In the genomic region with DNA sequence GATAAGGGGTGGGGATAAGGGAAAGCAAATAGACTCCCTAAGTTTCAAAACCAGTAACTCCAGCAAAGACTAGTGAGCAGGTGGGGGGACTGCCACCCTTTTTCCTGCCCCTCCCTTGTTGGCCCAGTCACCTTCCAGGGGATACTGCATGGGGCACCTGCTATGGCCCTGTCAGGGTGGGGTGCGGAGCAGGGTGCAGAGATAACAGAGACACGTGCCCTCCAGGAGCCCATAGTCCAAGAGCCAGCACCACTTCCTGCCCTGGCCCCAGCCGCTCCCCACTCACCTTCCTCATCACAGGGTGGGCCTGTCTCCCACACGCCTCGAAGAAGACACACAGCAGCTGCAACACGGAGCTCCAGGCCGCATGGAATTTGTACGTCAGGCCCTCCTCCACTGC, we compare ENCODE assay signal across 18 cellular contexts. TPM values are rescaled to one million over a fixed set of nuclear protein-coding genes. Genes with fewer than 3 reads are reported as not detected.
DNase-seq lines count a peak whose midpoint lies in the region; ATAC-seq and TF ChIP-seq lines count a peak whose summit lies in the region.
"Had no signal": no experiment of that assay in that cellular context is flagged by ENCODE, and none has a peak within 500 bp of the region (broad histone marks: within the 10 kb centered on the region; RNA-seq: fewer than 3 reads in every experiment).

No MANE protein-coding gene starts in this region.

- H2BK5ac ChIP-seq in neuronal stem cell (ENCODE audit: low read length): no peak overlapping the region

- TF ChIP-seq CTCF in natural killer cell (IDR thresholded peaks at IDR 0.05) (no peak), hepatocyte (IDR thresholded peaks at IDR 0.05; ENCODE audit: poor library complexity) (no peak)

- H3K9me3 Mint-ChIP-seq in natural killer cell treated with Interleukin-12 subunit alpha and Interleukin-12 subunit beta and Interleukin-15 and Interleukin-18, amount 100 ng/mL, for 72 hours: no peaks in the 10 kb centered on the region
- H3K9me3 Mint-ChIP-seq in natural killer cell: no peaks in the 10 kb centered on the region
- H3K9me3 Mint-ChIP-seq: CD4-positive, alpha-beta T cell had no signal

- no peak overlapping the region for H3K14ac ChIP-seq in neuronal stem cell (ENCODE audit: low read length)

- DNase-seq in natural killer cell treated with Interleukin-12 subunit alpha and Interleukin-12 subunit beta and Interleukin-15 and Interleukin-18, amount 100 ng/mL, for 72 hours (ENCODE audit: low spot score): peak; percentile 41
- DNase-seq in natural killer cell (no peak), hepatocyte (ENCODE audit: low spot score) (peak; percentile 18), neuronal stem cell (ENCODE audit: low spot score) (no peak), cerebellar cortex (ENCODE audit: low spot score) (no peak), left cardiac atrium (no peak), DMS114 treated with DMSO at 0.1 percent for 48 hours (lab: John Stamatoyannopoulos, UW; ENCODE audit: unreplicated experiment) (no peak)
- DNase-seq: CD4-positive, alpha-beta T cell; DMS53; IMR-90; MM.1S; NCI-H2029; NCI-H446 treated with DMSO at 0.1 percent for 48 hours; NCI-H526; SHP77 had no signal

- H2AK5ac ChIP-seq in neuronal stem cell (ENCODE audit: low read depth, low read length): no peak overlapping the region

- H2AFZ ChIP-seq in hepatocyte (no peak overlapping the region), neuronal stem cell (ENCODE audit: low read length) (no peak overlapping the region)

- peaks cover 2% of the 10 kb centered on the region for H3K79me1 ChIP-seq in neuronal stem cell (ENCODE audit: low read depth, low read length)

- no peak overlapping the region for H4K91ac ChIP-seq in neuronal stem cell (ENCODE audit: low read depth, low read length, poor library complexity)

- no peaks in the 10 kb centered on the region for H3K9me3 ChIP-seq in hepatocyte (ENCODE audit: low read depth)
- H3K9me3 ChIP-seq in neuronal stem cell (replicated peaks in 1 of 2; ENCODE audit: control insufficient read depth in 2 of 2, insufficient read depth in 1 of 2, low read depth in 1 of 2, low read length in 2 of 2): peaks cover 0 to 2% of the 10 kb centered on the region in 2 donors
- H3K9me3 ChIP-seq: BLaER1 had no signal

- no peaks in the 10 kb centered on the region for H3K36me3 ChIP-seq in hepatocyte (replicated peaks; ENCODE audit: insufficient read depth, low read depth)
- peaks cover 29 to 77% of the 10 kb centered on the region in 2 donors for H3K36me3 ChIP-seq in neuronal stem cell (replicated peaks in 1 of 2; ENCODE audit: control insufficient read depth in 2 of 2, insufficient read depth in 2 of 2, low read length in 2 of 2)

- H3K36me3 Mint-ChIP-seq in natural killer cell treated with Interleukin-12 subunit alpha and Interleukin-12 subunit beta and Interleukin-15 and Interleukin-18, amount 100 ng/mL, for 72 hours: no peaks in the 10 kb centered on the region
- H3K36me3 Mint-ChIP-seq in natural killer cell: no peaks in the 10 kb centered on the region

- H2BK12ac ChIP-seq in neuronal stem cell (ENCODE audit: low read length): no peak overlapping the region

- ATAC-seq in natural killer cell treated with Interleukin-12 subunit alpha and Interleukin-12 subunit beta and Interleukin-15 and Interleukin-18, amount 100 ng/mL, for 72 hours: no peak
- ATAC-seq in natural killer cell: no peak
- no peak for ATAC-seq in left cardiac atrium
- ATAC-seq: HCT116 had no signal

- H2BK120ac ChIP-seq in neuronal stem cell (ENCODE audit: low read depth, low read length): no peak overlapping the region

- no peak overlapping the region for H3K4me3 ChIP-seq in hepatocyte
- no peak overlapping the region for H3K4me3 ChIP-seq in neuronal stem cell (ENCODE audit: low read length in 2 of 2)
- H3K4me3 ChIP-seq: BLaER1 had no signal

- H3K4ac ChIP-seq in neuronal stem cell (ENCODE audit: low read length): no peak overlapping the region

- H3K18ac ChIP-seq in neuronal stem cell (ENCODE audit: low read length): peak overlapping the region; percentile 48

- H3K4me3 Mint-ChIP-seq in natural killer cell treated with Interleukin-12 subunit alpha and Interleukin-12 subunit beta and Interleukin-15 and Interleukin-18, amount 100 ng/mL, for 72 hours: no peak overlapping the region
- H3K4me3 Mint-ChIP-seq in natural killer cell: no peak overlapping the region
- H3K4me3 Mint-ChIP-seq: CD4-positive, alpha-beta T cell had no signal

- intact Hi-C loops in natural killer cell (cut with micrococcal nuclease): no loop called here
- intact Hi-C loops in left cardiac atrium (cut with DNase I): no loop called here

- H3K9me2 ChIP-seq in hepatocyte (replicated peaks; ENCODE audit: insufficient read depth): no peaks in the 10 kb centered on the region

- no peaks in the 10 kb centered on the region for H4K20me1 ChIP-seq in hepatocyte (ENCODE audit: insufficient read depth, poor library complexity, severe bottlenecking)
- H4K20me1 ChIP-seq: BLaER1 had no signal

- H3K27ac Mint-ChIP-seq in natural killer cell treated with Interleukin-12 subunit alpha and Interleukin-12 subunit beta and Interleukin-15 and Interleukin-18, amount 100 ng/mL, for 72 hours: no peak overlapping the region
- H3K27ac Mint-ChIP-seq in natural killer cell: no peak overlapping the region
- H3K27ac Mint-ChIP-seq: CD4-positive, alpha-beta T cell had no signal

- 92% methylated on average over 8 of the region's 8 CpGs for WGBS in hepatocyte (ENCODE audit: low lambda C conversion rate, missing lambda C conversion rate)
- no CpG with 5 or more reads among the region's 8 CpGs for WGBS in neuronal stem cell (ENCODE audit: extremely low coverage in 2 of 2, insufficient read length in 2 of 2, insufficient replicate concordance in 1 of 2), 2 donors

- H4K8ac ChIP-seq in neuronal stem cell (ENCODE audit: low read depth, low read length): no peak overlapping the region

- peak overlapping the region; percentile 80 for H3K23ac ChIP-seq in neuronal stem cell (ENCODE audit: low read depth, low read length, poor library complexity)

- no peak overlapping the region for H2BK15ac ChIP-seq in neuronal stem cell (ENCODE audit: low read length)

- peaks cover 0 to 3% of the 10 kb centered on the region in 2 donors for H3K4me1 Mint-ChIP-seq in natural killer cell treated with Interleukin-12 subunit alpha and Interleukin-12 subunit beta and Interleukin-15 and Interleukin-18, amount 100 ng/mL, for 72 hours (ENCODE audit: low read depth in 2 of 2)
- no peaks in the 10 kb centered on the region for H3K4me1 Mint-ChIP-seq in natural killer cell

- no peaks in the 10 kb centered on the region for H3K27me3 ChIP-seq in hepatocyte
- no peaks in the 10 kb centered on the region for H3K27me3 ChIP-seq in neuronal stem cell (ENCODE audit: control insufficient read depth in 3 of 3, insufficient read depth in 3 of 3, low read depth in 1 of 3, low read length in 3 of 3)
- H3K27me3 ChIP-seq: BLaER1 had no signal

- no peaks in the 10 kb centered on the region for H3K79me2 ChIP-seq in hepatocyte

- H3K27me3 Mint-ChIP-seq in natural killer cell treated with Interleukin-12 subunit alpha and Interleukin-12 subunit beta and Interleukin-15 and Interleukin-18, amount 100 ng/mL, for 72 hours: no peaks in the 10 kb centered on the region
- H3K27me3 Mint-ChIP-seq in natural killer cell (ENCODE audit: low read depth in 2 of 2): no peaks in the 10 kb centered on the region
- H3K27me3 Mint-ChIP-seq: CD4-positive, alpha-beta T cell had no signal

- no peak overlapping the region for H3K27ac ChIP-seq in hepatocyte
- no peak overlapping the region for H3K27ac ChIP-seq in neuronal stem cell (replicated peaks; ENCODE audit: low read length)
- H3K27ac ChIP-seq: BLaER1, KMS-11 had no signal

- H3K4me1 ChIP-seq in hepatocyte (ENCODE audit: insufficient read depth) (no peaks in the 10 kb centered on the region), neuronal stem cell (ENCODE audit: control insufficient read depth in 2 of 2, insufficient read depth in 1 of 2, low read depth in 1 of 2, low read length in 2 of 2) (no peaks in the 10 kb centered on the region)
- H3K4me1 ChIP-seq: BLaER1 had no signal

- no peak overlapping the region for H3K4me2 ChIP-seq in hepatocyte
- H3K4me2 ChIP-seq in neuronal stem cell (ENCODE audit: insufficient read depth, low read length, poor library complexity, severe bottlenecking): no peak overlapping the region
- H3K4me2 ChIP-seq: BLaER1, KMS-11 had no signal

- H3K9ac ChIP-seq in neuronal stem cell (ENCODE audit: low read depth, low read length, poor library complexity): no peak overlapping the region
- H3K9ac ChIP-seq: KMS-11 had no signal

RNA-seq across cellular contexts. Expression of a gene that starts 20.6 kb away (rescaled TPM):
- total RNA-seq in natural killer cell treated with Interleukin-12 subunit alpha and Interleukin-12 subunit beta and Interleukin-15 and Interleukin-18, amount 100 ng/mL, for 72 hours: 100 to 1,000 TPM in 1 of 2 donors, 10 to 100 TPM in 1; 40.1 to 100 TPM
- total RNA-seq in natural killer cell: 100 to 1,000 TPM in 1 of 3 donors, 10 to 100 TPM in 2; 60.1 to 234 (median 79.2) TPM
- total RNA-seq in hepatocyte: 8.5 and 10.6 TPM in 2 replicates
- polyA plus RNA-seq in hepatocyte: 19.6 and 20.6 TPM in 2 replicates
- polyA plus RNA-seq in neuronal stem cell (2013, experiment 1 of 2): 10.3 TPM
- polyA plus RNA-seq in neuronal stem cell (2013, experiment 2 of 2): 9.5 TPM
- total RNA-seq in left cardiac atrium: 10 to 100 TPM in 1 of 2 donors, 1 to 10 TPM in 1; 7.6 to 27.2 TPM

RNA-seq across cellular contexts. Expression of a gene that starts 45.5 kb away (rescaled TPM):
- total RNA-seq in natural killer cell treated with Interleukin-12 subunit alpha and Interleukin-12 subunit beta and Interleukin-15 and Interleukin-18, amount 100 ng/mL, for 72 hours: 100 to 1,000 TPM; 546 to 554 TPM
- 100 to 1,000 TPM in 1 of 3 donors, 10 to 100 TPM in 2; 92.6 to 104 (median 96.0) TPM for total RNA-seq in natural killer cell
- total RNA-seq in hepatocyte: 204 and 214 TPM in 2 replicates
- polyA plus RNA-seq in hepatocyte: 239 and 254 TPM in 2 replicates
- polyA plus RNA-seq in neuronal stem cell (2013, experiment 1 of 2): 252 TPM
- 248 TPM for polyA plus RNA-seq in neuronal stem cell (2013, experiment 2 of 2)
- total RNA-seq in left cardiac atrium: 100 to 1,000 TPM; 258 to 344 TPM

RNA-seq across cellular contexts. Expression of a gene that starts 46.0 kb away (rescaled TPM):
- total RNA-seq in natural killer cell treated with Interleukin-12 subunit alpha and Interleukin-12 subunit beta and Interleukin-15 and Interleukin-18, amount 100 ng/mL, for 72 hours: 1 to 10 TPM; 7.1 to 8.7 TPM
- total RNA-seq in natural killer cell (10 to 100 TPM; 18.7 to 23.4 (median 22.2) TPM), hepatocyte (23.4 and 27.4 TPM in 2 replicates), left cardiac atrium (1 to 10 TPM; 4.9 to 7.6 TPM)
- polyA plus RNA-seq in hepatocyte: 29.4 and 30.4 TPM in 2 replicates
- 6.9 TPM for polyA plus RNA-seq in neuronal stem cell (2013, experiment 1 of 2)
- 7.3 TPM for polyA plus RNA-seq in neuronal stem cell (2013, experiment 2 of 2)

Comparison
In these comparisons a context has a peak if more than half of its experiments do, and no peak if none do; other contexts are left out.
1. DNase-seq: peak in natural killer cell treated with Interleukin-12 subunit alpha and Interleukin-12 subunit beta and Interleukin-15 and Interleukin-18, amount 100 ng/mL, for 72 hours (single experiment) and hepatocyte (single experiment); none in natural killer cell (single experiment), neuronal stem cell (single experiment), cerebellar cortex (single experiment), left cardiac atrium (single experiment) and DMS114 treated with DMSO at 0.1 percent for 48 hours (single experiment).